Comparison of ENCODE assay signal across 8 cellular contexts in the genomic region with DNA sequence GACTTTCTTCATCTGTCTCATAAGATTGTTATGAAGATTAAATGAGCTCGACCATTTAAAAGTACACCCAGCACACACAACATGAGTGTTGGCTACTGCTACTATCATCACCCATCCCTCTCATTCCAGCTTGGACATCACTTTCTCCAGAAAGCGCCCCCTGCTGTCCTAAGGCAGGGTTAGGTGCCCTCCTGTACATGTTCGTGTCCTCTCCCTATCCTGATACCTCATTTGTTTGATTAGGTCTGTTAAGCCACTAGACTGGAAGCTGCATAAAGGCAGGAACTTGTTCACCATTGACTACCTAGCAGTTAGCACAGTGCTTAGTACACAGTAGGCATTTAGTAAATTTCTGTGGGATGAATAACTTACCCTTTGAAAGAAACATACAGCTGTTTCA.
DNase-seq lines count a peak whose midpoint lies in the region; ATAC-seq and TF ChIP-seq lines count a peak whose summit lies in the region.

No MANE protein-coding gene starts in this region.

- no peak overlapping the region for H3K4me3 ChIP-seq in KMS-11 (IDR thresholded peaks at IDR 0.05; ENCODE audit: insufficient read depth, low read depth, low read length)

- TF ChIP-seq CTCF in KMS-11 (conservative IDR thresholded peaks at IDR 0.05; ENCODE audit: low read depth, low read length): peak; percentile 35; the same call in 1 of the 2 replicates

- no peak for ATAC-seq in HG02759 (IDR thresholded peaks at IDR 0.05; ENCODE audit: unreplicated experiment)
- no peak for ATAC-seq in GM18861 (IDR thresholded peaks at IDR 0.05; ENCODE audit: unreplicated experiment)

- H3K27ac ChIP-seq in KMS-11: no peak overlapping the region

- DNase-seq in COLO668 (lab: John Stamatoyannopoulos, UW; ENCODE audit: unreplicated experiment) (peak; percentile 35), lung microvascular endothelial cell (ENCODE audit: low read depth in 2 of 2) (peak; percentile 39 to 53), NCI-H2227 treated with DMSO at 0.1 percent for 48 hours (lab: John Stamatoyannopoulos, UW) (no peak), NCI-H1105 (lab: John Stamatoyannopoulos, UW) (no peak)
- DNase-seq in activated naive CD4-positive, alpha-beta T cell treated with anti-CD3 and anti-CD28 coated beads, Interleukin-2, amount 10 ng/mL, durations not matched to agents 7 days and 5 days: peak; percentile 39

- H3K4me1 Mint-ChIP-seq in activated naive CD4-positive, alpha-beta T cell treated with anti-CD3 and anti-CD28 coated beads, Interleukin-2, amount 10 ng/mL, durations not matched to agents 7 days and 5 days: peaks cover 28% of the 10 kb centered on the region

- H4K20me1 ChIP-seq in KMS-11 (ENCODE audit: insufficient read depth): no peaks in the 10 kb centered on the region

- peaks cover 1% of the 10 kb centered on the region for H3K36me3 Mint-ChIP-seq in activated naive CD4-positive, alpha-beta T cell treated with anti-CD3 and anti-CD28 coated beads, Interleukin-2, amount 10 ng/mL, durations not matched to agents 7 days and 5 days

- H3K4me2 ChIP-seq in KMS-11: no peak overlapping the region

- no peaks in the 10 kb centered on the region for H3K36me3 ChIP-seq in KMS-11 (ENCODE audit: insufficient read depth)

- H3K9ac ChIP-seq in KMS-11: no peak overlapping the region

- H2AFZ ChIP-seq in KMS-11 (ENCODE audit: low read depth): no peak overlapping the region

- no peaks in the 10 kb centered on the region for H3K9me3 Mint-ChIP-seq in activated naive CD4-positive, alpha-beta T cell treated with anti-CD3 and anti-CD28 coated beads, Interleukin-2, amount 10 ng/mL, durations not matched to agents 7 days and 5 days

- no peaks in the 10 kb centered on the region for H3K4me1 ChIP-seq in KMS-11 (ENCODE audit: low read depth, poor library complexity, severe bottlenecking)

- no peaks in the 10 kb centered on the region for H3K27me3 ChIP-seq in KMS-11 (ENCODE audit: insufficient read depth, low read depth)

- peaks cover 18% of the 10 kb centered on the region for H3K27me3 Mint-ChIP-seq in activated naive CD4-positive, alpha-beta T cell treated with anti-CD3 and anti-CD28 coated beads, Interleukin-2, amount 10 ng/mL, durations not matched to agents 7 days and 5 days

- no peaks in the 10 kb centered on the region for H3K79me2 ChIP-seq in KMS-11 (ENCODE audit: insufficient read depth, low read depth)

- CTCF ChIA-PET in activated naive CD4-positive, alpha-beta T cell treated with anti-CD3 and anti-CD28 coated beads, Interleukin-2, amount 10 ng/mL, durations not matched to agents 7 days and 5 days (lab: Charles Lee): interaction anchor here (0.8 to 0.9 kb wide), 2 partner anchors 9 to 25 kb away, joined by 3 read pairs; no protein-coding TSS in a partner anchor

- no peak overlapping the region for H3K4me3 Mint-ChIP-seq in activated naive CD4-positive, alpha-beta T cell treated with anti-CD3 and anti-CD28 coated beads, Interleukin-2, amount 10 ng/mL, durations not matched to agents 7 days and 5 days

- H3K27ac Mint-ChIP-seq in activated naive CD4-positive, alpha-beta T cell treated with anti-CD3 and anti-CD28 coated beads, Interleukin-2, amount 10 ng/mL, durations not matched to agents 7 days and 5 days: no peak overlapping the region

Comparison
In these comparisons a context has a peak if more than half of its experiments do, and no peak if none do; other contexts are left out.
1. DNase-seq: peak in COLO668 (single experiment), activated naive CD4-positive, alpha-beta T cell treated with anti-CD3 and anti-CD28 coated beads, Interleukin-2, amount 10 ng/mL, durations not matched to agents 7 days and 5 days (single experiment) and lung microvascular endothelial cell (2 of 2); none in NCI-H2227 treated with DMSO at 0.1 percent for 48 hours (single experiment) and NCI-H1105 (single experiment).